Comparison of ENCODE assay signal across 22 cellular contexts in genomic region chr7:98563183-98563495, GRCh38. TPM values are rescaled to one million over a fixed set of nuclear protein-coding genes. Genes with fewer than 3 reads are reported as not detected.
DNase-seq lines count a peak whose midpoint lies in the region; ATAC-seq and TF ChIP-seq lines count a peak whose summit lies in the region.
"Had no signal": no experiment of that assay in that cellular context is flagged by ENCODE, and none has a peak within 500 bp of the region (broad histone marks: within the 10 kb centered on the region; RNA-seq: fewer than 3 reads in every experiment).

No MANE protein-coding gene starts in this region.

- H3K36me3 ChIP-seq in neural progenitor cell, result no peaks in the 10 kb centered on the region
- H3K36me3 ChIP-seq in Caco-2 (ENCODE audit: control insufficient read depth, insufficient read depth, low read length), result no peaks in the 10 kb centered on the region
- H3K36me3 ChIP-seq in left ventricle myocardium inferior, result no peaks in the 10 kb centered on the region
- no peaks in the 10 kb centered on the region for H3K36me3 ChIP-seq in lower lobe of right lung

- H3K4me3 ChIP-seq in neural progenitor cell (no peak overlapping the region), Caco-2 (ENCODE audit: low read depth, low read length) (no peak overlapping the region), left ventricle myocardium inferior (no peak overlapping the region), lower lobe of right lung (no peak overlapping the region)

- no peaks in the 10 kb centered on the region for H3K27me3 ChIP-seq in neural progenitor cell
- no peaks in the 10 kb centered on the region for H3K27me3 ChIP-seq in Caco-2 (replicated peaks; ENCODE audit: control insufficient read depth, insufficient read depth, low read length)
- H3K27me3 ChIP-seq in left ventricle myocardium inferior (ENCODE audit: low read depth), result peaks cover 34% of the 10 kb centered on the region
- no peaks in the 10 kb centered on the region for H3K27me3 ChIP-seq in lower lobe of right lung (ENCODE audit: low read depth)

- H2AFZ ChIP-seq in neural progenitor cell (replicated peaks), result no peak overlapping the region

- H3K4me1 ChIP-seq in neural progenitor cell, result no peaks in the 10 kb centered on the region
- peaks cover 3% of the 10 kb centered on the region; the same call in 1 of the 2 replicates for H3K4me1 ChIP-seq in Caco-2
- H3K4me1 ChIP-seq in left ventricle myocardium inferior, result no peaks in the 10 kb centered on the region
- no peaks in the 10 kb centered on the region for H3K4me1 ChIP-seq in lower lobe of right lung

- peak overlapping the region; percentile 31 for H3K4me3 Mint-ChIP-seq in neural progenitor cell
- no peak overlapping the region for H3K4me3 Mint-ChIP-seq in Caco-2 (ENCODE audit: unreplicated experiment)
- H3K4me3 Mint-ChIP-seq: B cell; CD4-positive, CD25-positive, alpha-beta regulatory T cell had no signal

- no peak overlapping the region for H3K27ac Mint-ChIP-seq in neural progenitor cell
- H3K27ac Mint-ChIP-seq in Caco-2 (ENCODE audit: unreplicated experiment), result no peak overlapping the region
- H3K27ac Mint-ChIP-seq: B cell; CD4-positive, CD25-positive, alpha-beta regulatory T cell had no signal

- H4K20me1 ChIP-seq in neural progenitor cell (ENCODE audit: low read depth), result no peaks in the 10 kb centered on the region

- H3K4me1 Mint-ChIP-seq in neural progenitor cell (peaks cover 21% of the 10 kb centered on the region), Caco-2 (ENCODE audit: low read depth, unreplicated experiment) (peaks cover 9% of the 10 kb centered on the region)
- H3K4me1 Mint-ChIP-seq: B cell; CD4-positive, CD25-positive, alpha-beta regulatory T cell had no signal

- H3K36me3 Mint-ChIP-seq in neural progenitor cell, result no peaks in the 10 kb centered on the region
- no peaks in the 10 kb centered on the region for H3K36me3 Mint-ChIP-seq in Caco-2 (ENCODE audit: insufficient read depth, unreplicated experiment)
- H3K36me3 Mint-ChIP-seq: CD4-positive, CD25-positive, alpha-beta regulatory T cell had no signal

- BruUV-seq in Caco-2 (replicated peaks; lab: Mats Ljungman, UMichigan), result no TSS peak

- DNase-seq in NCI-H748 (lab: John Stamatoyannopoulos, UW; ENCODE audit: unreplicated experiment) (peak; percentile 59), NCI-H748 treated with DMSO at 0.1 percent for 48 hours (lab: John Stamatoyannopoulos, UW) (no peak), RPMI7951 (ENCODE audit: low read depth) (peak; percentile 61), neural progenitor cell (ENCODE audit: low spot score) (no peak), Caco-2 (no peak), left ventricle myocardium inferior (no peak), lower lobe of right lung (no peak)
- DNase-seq: CD4-positive, CD25-positive, alpha-beta regulatory T cell; IMR-90; NCI-H1048; NCI-H1436; NCI-H1930; NCI-H226; NCI-H524; NCI-H82; NK-92 treated with Interleukin-12 subunit alpha and Interleukin-12 subunit beta, amount 100 ng/mL, for 24 hours; PC-3; RPMI8226; SHP77 had no signal

- no peak overlapping the region for H3K9ac ChIP-seq in neural progenitor cell
- H3K9ac ChIP-seq: KMS-11 had no signal

- TF ChIP-seq CTCF in neural progenitor cell (IDR thresholded peaks at IDR 0.05), result no peak
- TF ChIP-seq CTCF in Caco-2 (IDR thresholded peaks at IDR 0.05; ENCODE audit: insufficient read depth in 1 of 2, low read depth in 1 of 2, low read length in 1 of 2, severe bottlenecking in 1 of 2, unreplicated experiment in 1 of 2), result no peak
- TF ChIP-seq CTCF in left ventricle myocardium inferior (IDR thresholded peaks at IDR 0.05; ENCODE audit: borderline replicate concordance), result no peak
- TF ChIP-seq CTCF in lower lobe of right lung (IDR thresholded peaks at IDR 0.05), result no peak

- peaks cover 10% of the 10 kb centered on the region for H3F3A ChIP-seq in neural progenitor cell (ENCODE audit: low read depth)

- H3K9me3 Mint-ChIP-seq in neural progenitor cell (peaks cover 14% of the 10 kb centered on the region), Caco-2 (ENCODE audit: unreplicated experiment) (peaks cover 53% of the 10 kb centered on the region)

- H3K9me3 ChIP-seq in neural progenitor cell (ENCODE audit: low read depth) (no peaks in the 10 kb centered on the region), Caco-2 (peaks cover 2% of the 10 kb centered on the region; the same call in 1 of the 2 replicates), left ventricle myocardium inferior (replicated peaks) (peaks cover 21% of the 10 kb centered on the region), lower lobe of right lung (no peaks in the 10 kb centered on the region)

- H3K4me2 ChIP-seq in neural progenitor cell, result no peak overlapping the region
- H3K4me2 ChIP-seq: KMS-11 had no signal

- no peaks in the 10 kb centered on the region for H3K79me2 ChIP-seq in neural progenitor cell (ENCODE audit: low read depth)

- POLR2A ChIA-PET in Caco-2 (lab: Charles Lee), result no interaction called here

- H3K27me3 Mint-ChIP-seq in neural progenitor cell (ENCODE audit: insufficient read depth, low read depth) (peaks cover 15% of the 10 kb centered on the region), Caco-2 (ENCODE audit: insufficient read depth, unreplicated experiment) (peaks cover 6% of the 10 kb centered on the region)

- intact Hi-C loops in Caco-2 (cut with micrococcal nuclease; ENCODE audit: unreplicated experiment) (no loop called here), left ventricle myocardium inferior (cut with micrococcal nuclease) (no loop called here), lower lobe of right lung (cut with DNase I) (no loop called here)

- H3K27ac ChIP-seq in neural progenitor cell (no peak overlapping the region), left ventricle myocardium inferior (replicated peaks) (no peak overlapping the region), lower lobe of right lung (no peak overlapping the region)
- H3K27ac ChIP-seq: KMS-11 had no signal

- CTCF ChIA-PET in Caco-2 (lab: Charles Lee), result no interaction called here

- ATAC-seq in lower lobe of right lung, result no peak
- ATAC-seq: PC-3 had no signal

RNA-seq across cellular contexts. Expression of gene NPTX2, which starts 53.9 kb away (rescaled TPM):
- 4.8 and 5.5 TPM in 2 replicates for total RNA-seq in RPMI7951 (2014; rRNA removed; shearing (Covaris generic))
- 5.6 and 10.5 TPM in 2 replicates for total RNA-seq in neural progenitor cell (ENCODE audit: low replicate concordance)
- not detected in 2 replicates for total RNA-seq in Caco-2 (2022)
- total RNA-seq in left ventricle myocardium inferior, result 2.3 TPM
- total RNA-seq in lower lobe of right lung, result 0.62 TPM
- total RNA-seq: B cell; CD4-positive, CD25-positive, alpha-beta regulatory T cell; PC-3; T-helper 1 cell treated with Interleukin-12 subunit alpha and Interleukin-12 subunit beta and Interleukin-4 antibody, amounts not matched to agents 30 ng/mL and 1 ng/mL, for 36 hours had no signal

Comparison
In these comparisons a context has a peak if more than half of its experiments do, and no peak if none do; other contexts are left out.
1. DNase-seq: peak in NCI-H748 (single experiment) and RPMI7951 (single experiment); none in NCI-H748 treated with DMSO at 0.1 percent for 48 hours (single experiment), neural progenitor cell (single experiment), Caco-2 (0 of 2), left ventricle myocardium inferior (single experiment) and lower lobe of right lung (single experiment).